Comparison of ENCODE assay signal across 16 cellular contexts in genomic region chr4:137692205-137692604, GRCh38.
A peak's percentile ranks its signal among the peaks of the same experiment; 100 is the strongest.
DNase-seq lines count a peak whose midpoint lies in the region; TF ChIP-seq lines count a peak whose summit lies in the region.
"Had no signal": no experiment of that assay in that cellular context is flagged by ENCODE, and none has a peak within 500 bp of the region (broad histone marks: within the 10 kb centered on the region; RNA-seq: fewer than 3 reads in every experiment).

No MANE protein-coding gene starts in this region.

- H3K4me3 ChIP-seq in epithelial cell of esophagus (ENCODE audit: low read length) (no peak overlapping the region), rectal smooth muscle tissue (ENCODE audit: low read length) (no peak overlapping the region), tibial artery (no peak overlapping the region), HAP-1 (no peak overlapping the region), left ventricle myocardium inferior (no peak overlapping the region)
- H3K4me3 ChIP-seq: BLaER1, GM12878, GM23338 had no signal

- H3K27ac ChIP-seq in rectal smooth muscle tissue (ENCODE audit: low read depth, low read length) (peak overlapping the region; percentile 49), tibial artery (peak overlapping the region; percentile 66), left ventricle myocardium inferior (replicated peaks) (no peak overlapping the region)
- H3K27ac ChIP-seq: 22Rv1, BLaER1 had no signal

- no peak for TF ChIP-seq CTCF in epithelial cell of esophagus (IDR thresholded peaks at IDR 0.05; ENCODE audit: insufficient read depth, low read depth, low read length, missing control alignments)
- TF ChIP-seq CTCF in tibial artery (IDR thresholded peaks at IDR 0.05): no peak
- no peak for TF ChIP-seq CTCF in left ventricle myocardium inferior (IDR thresholded peaks at IDR 0.05; ENCODE audit: borderline replicate concordance)

- H3K4me1 ChIP-seq in rectal smooth muscle tissue (ENCODE audit: control insufficient read depth, insufficient read depth, low read length) (peaks cover 15% of the 10 kb centered on the region), tibial artery (peaks cover 0 to 56% (median 5%) of the 10 kb centered on the region in 4 donors), HAP-1 (peaks cover 13% of the 10 kb centered on the region), left ventricle myocardium inferior (peaks cover 4% of the 10 kb centered on the region)
- H3K4me1 ChIP-seq: BLaER1 had no signal

- no peaks in the 10 kb centered on the region for H3K9me3 ChIP-seq in tibial artery
- H3K9me3 ChIP-seq in HAP-1: no peaks in the 10 kb centered on the region
- no peaks in the 10 kb centered on the region for H3K9me3 ChIP-seq in left ventricle myocardium inferior (replicated peaks)
- H3K9me3 ChIP-seq: BLaER1 had no signal

- no peak overlapping the region for H3K9ac ChIP-seq in rectal smooth muscle tissue (ENCODE audit: low read length)
- H3K9ac ChIP-seq: BLaER1 had no signal

- DNase-seq in DMS 273 (lab: John Stamatoyannopoulos, UW; ENCODE audit: unreplicated experiment): peak; percentile 8
- no peak for DNase-seq in DMS 273 treated with DMSO at 0.1 percent for 48 hours (lab: John Stamatoyannopoulos, UW)
- peak; percentile 35 for DNase-seq in epithelial cell of esophagus (ENCODE audit: low read depth)
- DNase-seq in tibial artery: no peak
- no peak for DNase-seq in effector CD4-positive, alpha-beta T cell
- no peak for DNase-seq in HAP-1 (ENCODE audit: low spot score in 2 of 2)
- DNase-seq in left ventricle myocardium inferior: no peak
- DNase-seq: CD4-positive, alpha-beta memory T cell; DMS53; DND-41; EL had no signal

- no peaks in the 10 kb centered on the region for H3K27me3 ChIP-seq in rectal smooth muscle tissue (ENCODE audit: control insufficient read depth, insufficient read depth, low read length)
- no peaks in the 10 kb centered on the region for H3K27me3 ChIP-seq in tibial artery
- no peaks in the 10 kb centered on the region for H3K27me3 ChIP-seq in HAP-1 (ENCODE audit: low read depth)
- H3K27me3 ChIP-seq in left ventricle myocardium inferior (ENCODE audit: low read depth): no peaks in the 10 kb centered on the region
- H3K27me3 ChIP-seq: BLaER1 had no signal

- in situ Hi-C loops in HAP-1 (cut with MboI; ENCODE audit: low sequenced_read_pairs): no loop called here

- H3K36me3 ChIP-seq in rectal smooth muscle tissue (ENCODE audit: control insufficient read depth, insufficient read depth, low read length) (no peaks in the 10 kb centered on the region), tibial artery (no peaks in the 10 kb centered on the region), HAP-1 (replicated peaks) (no peaks in the 10 kb centered on the region), left ventricle myocardium inferior (no peaks in the 10 kb centered on the region)
- H3K36me3 ChIP-seq: BLaER1 had no signal

- intact Hi-C loops in tibial artery (cut with DNase I; ENCODE audit: low total_unique reads) (no loop called here), left ventricle myocardium inferior (cut with micrococcal nuclease) (no loop called here)

Comparison
In these comparisons a context has a peak if more than half of its experiments do, and no peak if none do; other contexts are left out.
1. DNase-seq: peak in DMS 273 (single experiment) and epithelial cell of esophagus (single experiment); none in DMS 273 treated with DMSO at 0.1 percent for 48 hours (single experiment), tibial artery (0 of 2), effector CD4-positive, alpha-beta T cell (single experiment), HAP-1 (0 of 2) and left ventricle myocardium inferior (single experiment).